13 cellular contexts compared by ENCODE assay signal in the genomic region with DNA sequence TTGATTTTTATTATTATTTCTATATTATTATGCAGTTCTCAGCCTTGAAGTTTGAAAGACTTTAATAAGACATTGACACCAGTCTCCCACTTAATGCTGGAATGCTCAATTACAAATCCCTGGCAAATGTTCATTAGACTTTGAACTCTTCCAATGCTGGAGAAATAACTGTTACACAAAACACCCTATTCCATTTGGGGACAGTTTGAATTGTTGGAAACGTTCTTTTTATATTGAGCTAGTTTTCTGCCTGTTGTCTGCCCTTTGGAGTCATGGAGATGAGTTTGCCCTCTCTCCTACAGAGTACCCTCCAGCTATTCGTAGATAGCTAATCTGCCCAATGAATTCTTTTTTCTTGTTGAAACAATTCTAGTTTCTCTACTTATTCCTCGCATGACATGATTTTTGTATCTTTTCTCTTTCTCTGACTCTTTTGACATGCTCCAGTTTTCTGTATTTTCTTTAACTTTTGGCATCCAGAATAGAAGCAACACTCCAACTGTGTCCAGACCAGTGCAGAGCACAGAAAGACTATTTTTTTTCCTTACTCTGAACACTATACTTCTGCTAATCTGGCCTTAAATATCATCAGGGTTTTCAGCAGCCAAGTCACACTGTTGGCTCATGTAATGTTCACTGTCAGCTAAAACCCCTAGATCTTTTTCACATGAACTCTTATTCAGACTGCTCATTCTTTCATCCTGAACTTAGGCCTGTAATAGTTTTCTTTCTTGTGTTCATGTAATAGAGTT.
DNase-seq lines count a peak whose midpoint lies in the region; ATAC-seq, FAIRE-seq and TF ChIP-seq lines count a peak whose summit lies in the region.
"Had no signal": no experiment of that assay in that cellular context is flagged by ENCODE, and none has a peak within 500 bp of the region (broad histone marks: within the 10 kb centered on the region; RNA-seq: fewer than 3 reads in every experiment).

No MANE protein-coding gene starts in this region.

- H4K20me1 ChIP-seq in HepG2 (ENCODE audit: insufficient read depth, low read length), result no peaks in the 10 kb centered on the region

- no peak for TF ChIP-seq EP300 in HepG2 (IDR thresholded peaks at IDR 0.05; ENCODE audit: low read depth in 2 of 2, low read length in 2 of 2)
- no peak for TF ChIP-seq EP300 in HepG2 (CRISPR knock-in tag; IDR thresholded peaks at IDR 0.05; ENCODE audit: borderline replicate concordance)
- no peak for TF ChIP-seq EP300 in sigmoid colon (IDR thresholded peaks at IDR 0.05)

- TF ChIP-seq POLR2A in HepG2 (IDR thresholded peaks at IDR 0.05; ENCODE audit: insufficient read depth in 1 of 2, low read depth in 2 of 2, low read length in 2 of 2) (no peak), sigmoid colon (IDR thresholded peaks at IDR 0.05) (no peak), lower leg skin (IDR thresholded peaks at IDR 0.05) (no peak)

- H3K9me3 ChIP-seq in colonic mucosa, result no peaks in the 10 kb centered on the region
- no peaks in the 10 kb centered on the region for H3K9me3 ChIP-seq in HepG2 (ENCODE audit: low read length)
- H3K9me3 ChIP-seq in sigmoid colon, result no peaks in the 10 kb centered on the region
- H3K9me3 ChIP-seq: neutrophil had no signal

- no peak for TF ChIP-seq CTCF in colonic mucosa (IDR thresholded peaks at IDR 0.05)
- TF ChIP-seq CTCF in HepG2 (CRISPR knock-in tag; IDR thresholded peaks at IDR 0.05), result no peak
- no peak for TF ChIP-seq CTCF in sigmoid colon (IDR thresholded peaks at IDR 0.05)
- no peak for TF ChIP-seq CTCF in lower leg skin (IDR thresholded peaks at IDR 0.05)

- FAIRE-seq in GM19239 (lab: Jason Lieb, UNC) (peak; percentile 42), HepG2 (lab: Jason Lieb, UNC) (no peak)

- no TSS peak for BruUV-seq in HepG2 (replicated peaks; lab: Mats Ljungman, UMichigan)

- POLR2A ChIA-PET in HepG2 (lab: Yijun Ruan, JAX), result no interaction called here

- no peak for DNase-seq in GM19239 (ENCODE audit: insufficient read length, low spot score)
- no peak for DNase-seq in colonic mucosa
- peak; percentile 2 for DNase-seq in HepG2 (ENCODE audit: low spot score)
- no peak for DNase-seq in sigmoid colon
- DNase-seq in lower leg skin (ENCODE audit: low spot score in 2 of 2), result no peak
- DNase-seq in cerebellum (ENCODE audit: low spot score), result no peak
- no peak for DNase-seq in KBM-7
- DNase-seq: DND-41, NCI-H1105 treated with DMSO at 0.1 percent for 48 hours, SIG-M5 had no signal

- no peaks in the 10 kb centered on the region for H3K4me1 ChIP-seq in colonic mucosa
- peaks cover 32% of the 10 kb centered on the region for H3K4me1 ChIP-seq in HepG2 (ENCODE audit: insufficient read depth, low read length)
- H3K4me1 ChIP-seq in sigmoid colon, result peaks cover 3 to 70% (median 32%) of the 10 kb centered on the region in 4 donors

- H3K27me3 ChIP-seq in colonic mucosa (no peaks in the 10 kb centered on the region), HepG2 (ENCODE audit: control insufficient read depth in 1 of 2, insufficient read depth in 2 of 2, low read length in 2 of 2) (no peaks in the 10 kb centered on the region), sigmoid colon (no peaks in the 10 kb centered on the region)
- H3K27me3 ChIP-seq: neutrophil had no signal

- intact Hi-C loops in colonic mucosa (cut with DNase I), result loop anchor here (5.0 kb wide), 1 partner anchor 33 kb away; no protein-coding TSS in a partner anchor
- intact Hi-C loops in HepG2 (cut with micrococcal nuclease; ENCODE audit: unreplicated experiment), result no loop called here
- intact Hi-C loops in sigmoid colon (cut with DNase I), result loop anchor here (2.0 kb wide), 1 partner anchor 34 kb away; no protein-coding TSS in a partner anchor
- intact Hi-C loops in lower leg skin (cut with DNase I; ENCODE audit: low total_unique reads), result no loop called here

- WGBS in HepG2 (ENCODE audit: low lambda C conversion rate), result 73% methylated on average over 3 of the region's 3 CpGs
- WGBS in sigmoid colon, 2 donors, result 46 to 75% methylated on average over 3 of the region's 3 CpGs
- WGBS in lower leg skin, 2 donors, result 42 to 49% methylated on average over 3 of the region's 3 CpGs

- H3K36me3 ChIP-seq in colonic mucosa, result no peaks in the 10 kb centered on the region
- no peaks in the 10 kb centered on the region for H3K36me3 ChIP-seq in HepG2 (replicated peaks in 1 of 2; ENCODE audit: control insufficient read depth in 1 of 2, insufficient read depth in 2 of 2, low read length in 2 of 2)
- no peaks in the 10 kb centered on the region for H3K36me3 ChIP-seq in sigmoid colon
- H3K36me3 ChIP-seq: neutrophil had no signal

- H3K4me2 ChIP-seq in HepG2 (ENCODE audit: low read depth, low read length), result no peak overlapping the region

- CTCF ChIA-PET in HepG2 (lab: Yijun Ruan, JAX; ENCODE audit: low intra/inter-chr PET ratio, low total read pairs), result no interaction called here

- H2AFZ ChIP-seq in HepG2 (ENCODE audit: low read length), result no peak overlapping the region

- ATAC-seq in HepG2 (no peak), GM21381 (IDR thresholded peaks at IDR 0.05; ENCODE audit: unreplicated experiment) (no peak)

- H3K9ac ChIP-seq in colonic mucosa (ENCODE audit: low read depth in 2 of 2, low read length in 2 of 2) (no peak overlapping the region), HepG2 (ENCODE audit: insufficient read depth, low read depth, low read length) (no peak overlapping the region)

- in situ Hi-C loops in HepG2 (cut with HindIII; ENCODE audit: extremely low pct_ligation_motif_present, low pct_unique_long_range_greater_than_20kb) (no loop called here), KBM-7 (cut with MboI; ENCODE audit: low pct_unique_long_range_greater_than_20kb, low sequenced_read_pairs) (no loop called here)

- H3K4me3 ChIP-seq in colonic mucosa (no peak overlapping the region), HepG2 (replicated peaks in 1 of 3; ENCODE audit: insufficient read depth in 1 of 3, low read depth in 2 of 3, low read length in 3 of 3) (no peak overlapping the region), sigmoid colon (no peak overlapping the region), lower leg skin (ENCODE audit: low read depth, poor library complexity, severe bottlenecking) (no peak overlapping the region)

- H3K79me2 ChIP-seq in HepG2 (ENCODE audit: insufficient read depth, low read length), result no peaks in the 10 kb centered on the region

- H3K27ac ChIP-seq in colonic mucosa (peak overlapping the region; percentile 13), HepG2 (ENCODE audit: extremely low read length, insufficient read depth, low read length) (no peak overlapping the region), sigmoid colon (peak overlapping the region; percentile 67 to 87 (median 84))
- H3K27ac ChIP-seq: neutrophil, VCaP had no signal

- no peak for TF ChIP-seq RAD21 in HepG2 (CRISPR knock-in tag; IDR thresholded peaks at IDR 0.05)

TF ChIP-seq in HepG2, 621 proteins besides CTCF, POLR2A, EP300 and RAD21:
- TF ChIP-seq JUN (CRISPR knock-in tag; IDR thresholded peaks at IDR 0.05), result no peak
- peak; percentile 12; the same call in 1 of the 2 replicates for TF ChIP-seq HNF4A (CRISPR knock-in tag; IDR thresholded peaks at IDR 0.05)
- TF ChIP-seq IKZF4 (CRISPR knock-in tag; IDR thresholded peaks at IDR 0.05; ENCODE audit: borderline replicate concordance, low read depth, not compliant biosample characterization), result no peak
- no peak for TF ChIP-seq NBN (conservative IDR thresholded peaks at IDR 0.05)

Comparison
In these comparisons a context has a peak if more than half of its experiments do, and no peak if none do; other contexts are left out.
1. intact Hi-C loops: an anchor here in colonic mucosa (5.0 kb wide) and sigmoid colon (2.0 kb wide); none called in HepG2 and lower leg skin.